19 cellular contexts compared by ENCODE assay signal in genomic region chr17:38539386-38539785, GRCh38.
DNase-seq lines count a peak whose midpoint lies in the region; ATAC-seq, FAIRE-seq and TF ChIP-seq lines count a peak whose summit lies in the region.
"Had no signal": no experiment of that assay in that cellular context is flagged by ENCODE, and none has a peak within 500 bp of the region (broad histone marks: within the 10 kb centered on the region; RNA-seq: fewer than 3 reads in every experiment).

No MANE protein-coding gene starts in this region.

- no peak overlapping the region for H3K9ac ChIP-seq in HepG2 (ENCODE audit: insufficient read depth, low read depth, low read length)

- H2AFZ ChIP-seq in HepG2 (ENCODE audit: low read length): no peak overlapping the region

- no TSS peak for BruUV-seq in HepG2 (replicated peaks; lab: Mats Ljungman, UMichigan)

- H3K4me3 ChIP-seq in HepG2 (replicated peaks in 1 of 3; ENCODE audit: insufficient read depth in 1 of 3, low read depth in 2 of 3, low read length in 3 of 3): no peak overlapping the region
- H3K4me3 ChIP-seq: left lung, psoas muscle, skin epidermis, tibial nerve had no signal

- no peak for FAIRE-seq in HepG2 (lab: Jason Lieb, UNC)

- H3K27ac ChIP-seq in HepG2 (ENCODE audit: extremely low read length, insufficient read depth, low read length): no peak overlapping the region
- H3K27ac ChIP-seq: left lung, psoas muscle, skin epidermis, tibial nerve had no signal

- no peaks in the 10 kb centered on the region; the same call in 1 of the 2 replicates for H4K20me1 ChIP-seq in HepG2 (ENCODE audit: insufficient read depth, low read length)

- intact Hi-C loops in HepG2 (cut with micrococcal nuclease; ENCODE audit: unreplicated experiment): no loop called here

- in situ Hi-C loops in HepG2 (cut with HindIII; ENCODE audit: extremely low pct_ligation_motif_present, low pct_unique_long_range_greater_than_20kb): no loop called here

- no peak overlapping the region for H3K4me2 ChIP-seq in HepG2 (ENCODE audit: low read depth, low read length)

- no peaks in the 10 kb centered on the region for H3K79me2 ChIP-seq in HepG2 (ENCODE audit: insufficient read depth, low read length)

- TF ChIP-seq POLR2A in HepG2 (IDR thresholded peaks at IDR 0.05; ENCODE audit: insufficient read depth in 1 of 2, low read depth in 2 of 2, low read length in 2 of 2): no peak

- 32% methylated on average over 8 of the region's 8 CpGs for WGBS in HepG2 (ENCODE audit: low lambda C conversion rate)

- TF ChIP-seq RAD21 in HepG2 (CRISPR knock-in tag; IDR thresholded peaks at IDR 0.05): no peak

- no peak for TF ChIP-seq CTCF in HepG2 (CRISPR knock-in tag; IDR thresholded peaks at IDR 0.05)

- CTCF ChIA-PET in HepG2 (lab: Yijun Ruan, JAX; ENCODE audit: low intra/inter-chr PET ratio, low total read pairs): no interaction called here

- POLR2A ChIA-PET in HepG2 (lab: Yijun Ruan, JAX): no interaction called here

- no peaks in the 10 kb centered on the region for H3K4me1 ChIP-seq in HepG2 (ENCODE audit: insufficient read depth, low read length)
- H3K4me1 ChIP-seq: left lung, psoas muscle, tibial nerve had no signal

- H3K27me3 ChIP-seq in HepG2 (ENCODE audit: control insufficient read depth in 1 of 2, insufficient read depth in 2 of 2, low read length in 2 of 2): peaks cover 11 to 50% of the 10 kb centered on the region in 2 experiments; a peak in 4 of 5 replicates
- H3K27me3 ChIP-seq: tibial nerve had no signal

- ATAC-seq in HepG2 (no peak), GM19455 (IDR thresholded peaks at IDR 0.05; ENCODE audit: unreplicated experiment) (no peak)
- ATAC-seq: left lung, Panc1, psoas muscle had no signal

- TF ChIP-seq EP300 in HepG2 (IDR thresholded peaks at IDR 0.05; ENCODE audit: low read depth in 2 of 2, low read length in 2 of 2) (no peak), HepG2 (CRISPR knock-in tag; IDR thresholded peaks at IDR 0.05; ENCODE audit: borderline replicate concordance) (no peak)

- no peaks in the 10 kb centered on the region for H3K9me3 ChIP-seq in HepG2 (ENCODE audit: low read length)
- H3K9me3 ChIP-seq: left lung, psoas muscle, tibial nerve had no signal

- H3K36me3 ChIP-seq in HepG2 (replicated peaks in 1 of 2; ENCODE audit: control insufficient read depth in 1 of 2, insufficient read depth in 2 of 2, low read length in 2 of 2): no peaks in the 10 kb centered on the region
- H3K36me3 ChIP-seq: left lung, tibial nerve had no signal

- peak; percentile 80 for DNase-seq in COR-L47 (lab: John Stamatoyannopoulos, UW)
- DNase-seq in NCI-H1105 treated with DMSO at 0.1 percent for 48 hours (lab: John Stamatoyannopoulos, UW): peak; percentile 32
- DNase-seq in NCI-H345 (lab: John Stamatoyannopoulos, UW): peak; percentile 60
- no peak for DNase-seq in HepG2 (ENCODE audit: low spot score)
- DNase-seq in iPS-NIHi7 (ENCODE audit: extremely low spot score): no peak
- no peak for DNase-seq in activated effector memory CD4-positive, alpha-beta T cell treated with anti-CD3 and anti-CD28 coated beads, Interleukin-2, amount 50 U/mL, for 16 hours
- DNase-seq: activated CD4-positive, alpha-beta memory T cell treated with anti-CD3 and anti-CD28 coated beads for 36 hours; amygdala; EL; midbrain; NCI-H1694; NK-92 treated with Interleukin-12 subunit alpha and Interleukin-12 subunit beta, amount 100 ng/mL, for 24 hours; stimulated activated CD4-positive, alpha-beta T cell treated with anti-CD3 and anti-CD28 coated beads, Interleukin-2, amount 100 ng/mL, for 48 hours had no signal

TF ChIP-seq in HepG2, 621 proteins besides CTCF, POLR2A, EP300 and RAD21:
- TF ChIP-seq RXRA (CRISPR knock-in tag; IDR thresholded peaks at IDR 0.05) (0 out of 2 replicates have a peak, but pooled peaks have one; percentile 8), RBM39 (IDR thresholded peaks at IDR 0.05; ENCODE audit: low read depth, low read length, poor library complexity, severe bottlenecking) (no peak)

Comparison
In these comparisons a context has a peak if more than half of its experiments do, and no peak if none do; other contexts are left out.
1. DNase-seq: peak in COR-L47 (single experiment), NCI-H1105 treated with DMSO at 0.1 percent for 48 hours (single experiment) and NCI-H345 (single experiment); none in HepG2 (single experiment), iPS-NIHi7 (single experiment) and activated effector memory CD4-positive, alpha-beta T cell treated with anti-CD3 and anti-CD28 coated beads, Interleukin-2, amount 50 U/mL, for 16 hours (single experiment).